In the genomic region with DNA sequence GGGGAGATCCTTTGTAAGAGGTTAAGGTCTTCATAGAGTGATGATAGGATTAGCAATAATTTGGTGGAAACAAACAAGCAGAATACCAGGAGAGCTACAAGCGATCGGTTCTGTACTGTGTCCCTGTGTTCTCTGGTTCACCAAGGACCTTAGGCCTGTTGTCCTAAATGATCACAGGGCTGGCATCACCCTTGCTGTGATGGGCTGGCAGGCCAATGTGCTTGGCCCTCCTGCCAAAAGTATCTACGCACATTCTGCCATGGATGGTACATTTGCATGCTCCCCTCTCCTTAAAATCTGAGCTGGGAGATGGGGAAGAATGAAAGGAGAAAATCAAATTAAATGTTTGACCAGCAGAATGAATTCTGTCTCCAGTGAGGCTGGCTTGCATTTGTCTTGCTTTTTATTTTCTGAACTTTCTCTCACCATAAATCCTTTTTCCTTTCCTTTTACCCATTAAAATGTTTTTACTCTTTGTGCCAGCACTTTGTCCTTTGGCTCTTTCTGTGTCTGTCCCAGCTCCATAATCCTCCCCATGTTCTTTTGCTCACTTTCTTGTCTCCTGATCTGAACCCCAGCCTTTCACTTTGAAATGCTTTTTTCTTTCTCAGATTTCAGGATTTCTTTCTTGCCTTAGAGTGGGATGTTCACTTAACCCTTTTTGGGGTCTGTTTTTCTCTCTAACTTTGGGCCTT, we compare ENCODE assay signal across 16 cellular contexts. TPM values are rescaled to one million over a fixed set of nuclear protein-coding genes. Genes with fewer than 3 reads are reported as not detected.
DNase-seq lines count a peak whose midpoint lies in the region; ATAC-seq and TF ChIP-seq lines count a peak whose summit lies in the region.
"Had no signal": no experiment of that assay in that cellular context is flagged by ENCODE, and none has a peak within 500 bp of the region (broad histone marks: within the 10 kb centered on the region; RNA-seq: fewer than 3 reads in every experiment).

No MANE protein-coding gene starts in this region.

- no peaks in the 10 kb centered on the region for H3K4me1 Mint-ChIP-seq in stimulated activated naive B cell treated with anti-CD40 and anti-IgM and Interleukin-4, amounts not matched to agents 10 μg/mL and 1 μg/mL and 100 μg/mL, for 72 hours
- H3K4me1 Mint-ChIP-seq: CD4-positive, alpha-beta memory T cell; memory B cell had no signal

- no peaks in the 10 kb centered on the region for H3K9me3 ChIP-seq in adrenal gland (replicated peaks in 1 of 3)
- H3K9me3 ChIP-seq in left ventricle myocardium inferior (replicated peaks), result no peaks in the 10 kb centered on the region
- no peaks in the 10 kb centered on the region for H3K9me3 ChIP-seq in prostate gland
- H3K9me3 ChIP-seq: upper lobe of left lung had no signal

- H3K27me3 Mint-ChIP-seq in stimulated activated naive B cell treated with anti-CD40 and anti-IgM and Interleukin-4, amounts not matched to agents 10 μg/mL and 1 μg/mL and 100 μg/mL, for 72 hours, result no peaks in the 10 kb centered on the region
- H3K27me3 Mint-ChIP-seq: activated CD4-positive, alpha-beta memory T cell treated with anti-CD3 and anti-CD28 coated beads for 36 hours had no signal

- H3K36me3 ChIP-seq in adrenal gland (replicated peaks in 1 of 2), result no peaks in the 10 kb centered on the region
- H3K36me3 ChIP-seq in left ventricle myocardium inferior, result no peaks in the 10 kb centered on the region
- no peaks in the 10 kb centered on the region for H3K36me3 ChIP-seq in prostate gland
- H3K36me3 ChIP-seq: upper lobe of left lung had no signal

- peak in 2 of 7 donors; percentile 39 to 55 for DNase-seq in adrenal gland
- DNase-seq in left ventricle myocardium inferior, result no peak
- DNase-seq in prostate gland (ENCODE audit: low spot score), result no peak
- no peak for DNase-seq in NCI-H128 (lab: John Stamatoyannopoulos, UW; ENCODE audit: unreplicated experiment)
- DNase-seq in posterior vena cava (ENCODE audit: low spot score), result no peak
- no peak for DNase-seq in stimulated activated naive B cell treated with anti-CD40 and anti-IgM and Interleukin-4, amounts not matched to agents 10 μg/mL and 1 μg/mL and 100 μg/mL, for 72 hours
- no peak for DNase-seq in DMS114 treated with DMSO at 0.1 percent for 48 hours (lab: John Stamatoyannopoulos, UW; ENCODE audit: unreplicated experiment)
- DNase-seq: activated CD4-positive, alpha-beta memory T cell treated with anti-CD3 and anti-CD28 coated beads for 36 hours; CD4-positive, alpha-beta memory T cell; NCI-H2171 treated with DMSO at 0.1 percent for 48 hours; NK-92 treated with Interleukin-12 subunit alpha and Interleukin-12 subunit beta, amount 100 ng/mL, for 24 hours; SHP77; upper lobe of left lung had no signal

- H3K4me1 ChIP-seq in adrenal gland (replicated peaks in 1 of 2) (peaks cover 16 to 55% of the 10 kb centered on the region in 2 donors), left ventricle myocardium inferior (peaks cover 94% of the 10 kb centered on the region), prostate gland (replicated peaks) (peaks cover 3% of the 10 kb centered on the region)

- H3K4me3 Mint-ChIP-seq in stimulated activated naive B cell treated with anti-CD40 and anti-IgM and Interleukin-4, amounts not matched to agents 10 μg/mL and 1 μg/mL and 100 μg/mL, for 72 hours, result no peak overlapping the region
- H3K4me3 Mint-ChIP-seq: activated CD4-positive, alpha-beta memory T cell treated with anti-CD3 and anti-CD28 coated beads for 36 hours; activated T-helper 1 cell treated with anti-CD3 and anti-CD28 coated beads, Interleukin-12 subunit alpha, Interleukin-12 subunit beta, Interleukin-2, Interleukin-4 antibody, amounts not matched to agents 30 ng/mL and 10 ng/mL and 1 ng/mL, durations not matched to agents 14 hours and 24 hours and 36 hours; memory B cell had no signal

- TF ChIP-seq POLR2A in adrenal gland (IDR thresholded peaks at IDR 0.05) (no peak), prostate gland (IDR thresholded peaks at IDR 0.05) (no peak)

- no peak for ATAC-seq in stimulated activated naive B cell treated with anti-CD40 and anti-IgM and Interleukin-4, amounts not matched to agents 10 μg/mL and 1 μg/mL and 100 μg/mL, for 72 hours (replicated peaks)

- H3K27ac Mint-ChIP-seq in stimulated activated naive B cell treated with anti-CD40 and anti-IgM and Interleukin-4, amounts not matched to agents 10 μg/mL and 1 μg/mL and 100 μg/mL, for 72 hours, result no peak overlapping the region
- H3K27ac Mint-ChIP-seq: activated CD4-positive, alpha-beta memory T cell treated with anti-CD3 and anti-CD28 coated beads for 36 hours; activated T-helper 1 cell treated with anti-CD3 and anti-CD28 coated beads, Interleukin-12 subunit alpha, Interleukin-12 subunit beta, Interleukin-2, Interleukin-4 antibody, amounts not matched to agents 30 ng/mL and 10 ng/mL and 1 ng/mL, durations not matched to agents 14 hours and 24 hours and 36 hours; CD4-positive, alpha-beta memory T cell; memory B cell had no signal

- H3K4me3 ChIP-seq in adrenal gland (no peak overlapping the region), left ventricle myocardium inferior (no peak overlapping the region), prostate gland (no peak overlapping the region)
- H3K4me3 ChIP-seq: upper lobe of left lung had no signal

- H3K27ac ChIP-seq in 22Rv1 (peak overlapping the region; percentile 74), adrenal gland (peak overlapping the region in 4 of 5 donors; percentile 28 to 57 (median 42)), left ventricle myocardium inferior (replicated peaks) (peak overlapping the region; percentile 73), prostate gland (peak overlapping the region; percentile 67 to 73)

- H3K36me3 Mint-ChIP-seq in stimulated activated naive B cell treated with anti-CD40 and anti-IgM and Interleukin-4, amounts not matched to agents 10 μg/mL and 1 μg/mL and 100 μg/mL, for 72 hours, result no peaks in the 10 kb centered on the region
- H3K36me3 Mint-ChIP-seq: activated CD4-positive, alpha-beta memory T cell treated with anti-CD3 and anti-CD28 coated beads for 36 hours; CD4-positive, alpha-beta memory T cell; memory B cell had no signal

- intact Hi-C loops in adrenal gland (cut with DNase I), result no loop called here
- intact Hi-C loops in left ventricle myocardium inferior (cut with micrococcal nuclease), result no loop called here
- intact Hi-C loops in prostate gland (cut with DNase I), result loop anchor here (5.0 to 10.0 kb wide), 2 partner anchors 48 to 304 kb away; no protein-coding TSS in a partner anchor
- intact Hi-C loops in posterior vena cava (cut with DNase I), result loop anchor here (10.0 kb wide), 2 partner anchors 46 to 1706 kb away; no protein-coding TSS in a partner anchor

- H3K27me3 ChIP-seq in adrenal gland (no peaks in the 10 kb centered on the region), left ventricle myocardium inferior (ENCODE audit: low read depth) (no peaks in the 10 kb centered on the region), prostate gland (replicated peaks; ENCODE audit: insufficient read depth) (no peaks in the 10 kb centered on the region)
- H3K27me3 ChIP-seq: upper lobe of left lung had no signal

- H3K9me3 Mint-ChIP-seq in stimulated activated naive B cell treated with anti-CD40 and anti-IgM and Interleukin-4, amounts not matched to agents 10 μg/mL and 1 μg/mL and 100 μg/mL, for 72 hours, result no peaks in the 10 kb centered on the region
- H3K9me3 Mint-ChIP-seq: activated CD4-positive, alpha-beta memory T cell treated with anti-CD3 and anti-CD28 coated beads for 36 hours; activated T-helper 1 cell treated with anti-CD3 and anti-CD28 coated beads, Interleukin-12 subunit alpha, Interleukin-12 subunit beta, Interleukin-2, Interleukin-4 antibody, amounts not matched to agents 30 ng/mL and 10 ng/mL and 1 ng/mL, durations not matched to agents 14 hours and 24 hours and 36 hours; memory B cell had no signal

- 63 to 71% (median 66%) methylated on average over 3 of the region's 3 CpGs for WGBS in adrenal gland, 4 donors
- 51% methylated on average over 3 of the region's 3 CpGs for WGBS in prostate gland

- TF ChIP-seq CTCF in 22Rv1 (IDR thresholded peaks at IDR 0.05) (no peak), adrenal gland (IDR thresholded peaks at IDR 0.05) (no peak), left ventricle myocardium inferior (IDR thresholded peaks at IDR 0.05; ENCODE audit: borderline replicate concordance) (no peak), prostate gland (IDR thresholded peaks at IDR 0.05) (no peak)

RNA-seq across cellular contexts. Expression of gene PBX1, which starts 51.7 kb away (rescaled TPM):
- total RNA-seq in adrenal gland (100 to 1,000 TPM in 4 of 8 donors, 10 to 100 TPM in 4; 53.3 to 294 (median 111) TPM), left ventricle myocardium inferior (73.2 TPM), prostate gland (10 to 100 TPM; 50.2 to 60.4 TPM), posterior vena cava (100 to 1,000 TPM in 1 of 2 donors, 10 to 100 TPM in 1; 84.2 to 146 TPM)
- 100 to 1,000 TPM in 1 of 3 donors, 10 to 100 TPM in 2; 13.0 to 153 (median 17.3) TPM for polyA plus RNA-seq in adrenal gland
- total RNA-seq: activated T-helper 1 cell treated with anti-CD3 and anti-CD28 coated beads, Interleukin-12 subunit alpha, Interleukin-12 subunit beta, Interleukin-2, Interleukin-4 antibody, amounts not matched to agents 30 ng/mL and 10 ng/mL and 1 ng/mL, durations not matched to agents 14 hours and 24 hours and 36 hours had no signal

Comparison
In these comparisons a context has a peak if more than half of its experiments do, and no peak if none do; other contexts are left out.
1. intact Hi-C loops: an anchor here in prostate gland (5.0 to 10.0 kb wide) and posterior vena cava (10.0 kb wide); none called in adrenal gland and left ventricle myocardium inferior.